In genomic region chr11:27409060-27409459, GRCh38 we compare ENCODE assay signal across 19 cellular contexts.
"Had no signal": no experiment of that assay in that cellular context is flagged by ENCODE, and none has a peak within 500 bp of the region (broad histone marks: within the 10 kb centered on the region; RNA-seq: fewer than 3 reads in every experiment).

No MANE protein-coding gene starts in this region.

- H3K4me3 ChIP-seq: adrenal gland, heart right ventricle, lower lobe of right lung, skin epidermis, upper lobe of left lung had no signal

- DNase-seq: activated CD4-positive, alpha-beta T cell treated with anti-CD3 and anti-CD28 coated beads, Interleukin-2, amount 50 U/mL, for 1 hour; activated CD4-positive, CD25-positive, alpha-beta regulatory T cell treated with anti-CD3 and anti-CD28 coated beads, Interleukin-2, amount 50 U/mL, for 72 hours; activated CD8-positive, alpha-beta memory T cell treated with anti-CD3 and anti-CD28 coated beads for 24 hours; activated CD8-positive, alpha-beta memory T cell treated with anti-CD3 and anti-CD28 coated beads, Interleukin-2, amount 50 U/mL, for 4 hours; activated naive CD4-positive, alpha-beta T cell; activated T-cell treated with anti-CD3 and anti-CD28 coated beads, Interleukin-2, amount 50 U/mL, for 24 hours; adrenal gland; foreskin fibroblast; heart right ventricle; islet precursor cell; left cardiac atrium; lower lobe of right lung; mesendoderm; naive B cell; stimulated activated CD4-positive, alpha-beta T cell treated with anti-CD3 and anti-CD28 coated beads, Interleukin-1b, Interleukin-23, amount 100 ng/mL, for 48 hours; upper lobe of left lung had no signal

- H3K27ac ChIP-seq: adrenal gland, lower lobe of right lung, upper lobe of left lung, VCaP had no signal

- H3K9me3 ChIP-seq: heart right ventricle, lower lobe of right lung, upper lobe of left lung had no signal

- H3K27me3 ChIP-seq: adrenal gland, heart right ventricle, upper lobe of left lung had no signal

- ATAC-seq: lower lobe of right lung, SK-N-SH treated with all-trans-retinoic acid at 6 μM for 48 hours had no signal

- H3K36me3 ChIP-seq: adrenal gland, heart right ventricle, lower lobe of right lung, upper lobe of left lung had no signal

- H3K4me1 ChIP-seq: upper lobe of left lung had no signal
